Comparison of ENCODE assay signal across 23 cellular contexts in the genomic region with DNA sequence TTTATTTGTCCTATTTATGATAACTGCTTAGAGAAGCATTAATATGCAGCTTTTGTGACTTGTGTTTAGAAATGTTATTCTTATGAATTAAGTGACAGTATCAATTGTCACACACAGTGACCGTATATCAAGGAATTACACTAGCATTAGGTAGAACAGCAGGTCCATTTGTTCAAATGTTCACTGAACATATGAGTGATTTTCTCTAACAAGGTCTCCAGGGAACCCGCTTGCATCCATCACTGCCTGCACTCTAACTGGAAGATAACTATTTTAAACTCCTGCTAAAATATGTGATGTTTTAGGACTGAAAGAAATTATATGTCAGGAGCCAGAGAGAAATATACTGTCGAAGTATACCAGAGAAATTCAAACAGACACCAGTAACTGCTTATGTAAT.
DNase-seq lines count a peak whose midpoint lies in the region; ATAC-seq, FAIRE-seq and TF ChIP-seq lines count a peak whose summit lies in the region.
"Had no signal": no experiment of that assay in that cellular context is flagged by ENCODE, and none has a peak within 500 bp of the region (broad histone marks: within the 10 kb centered on the region; RNA-seq: fewer than 3 reads in every experiment).

No MANE protein-coding gene starts in this region.

- intact Hi-C loops in HepG2 (cut with micrococcal nuclease; ENCODE audit: unreplicated experiment), result no loop called here
- intact Hi-C loops in right lobe of liver (cut with DNase I), result no loop called here

- H3K4me2 ChIP-seq in HepG2 (ENCODE audit: low read depth, low read length), result no peak overlapping the region
- H3K4me2 ChIP-seq in neural cell (ENCODE audit: low read length), result peak overlapping the region; percentile 15
- H3K4me2 ChIP-seq: A549, GM23338 had no signal

- H3F3A ChIP-seq in neural cell (ENCODE audit: insufficient read depth, low read length, poor library complexity, severe bottlenecking), result peaks cover 6% of the 10 kb centered on the region

- H3K27me3 ChIP-seq in HepG2 (ENCODE audit: control insufficient read depth in 1 of 2, insufficient read depth in 2 of 2, low read length in 2 of 2) (no peaks in the 10 kb centered on the region), right lobe of liver (no peaks in the 10 kb centered on the region), neural cell (ENCODE audit: insufficient read depth, low read depth, low read length) (no peaks in the 10 kb centered on the region)

- no peaks in the 10 kb centered on the region for H3K79me2 ChIP-seq in HepG2 (ENCODE audit: insufficient read depth, low read length)
- no peaks in the 10 kb centered on the region for H3K79me2 ChIP-seq in neural cell (replicated peaks; ENCODE audit: insufficient read depth, low read length)

- TF ChIP-seq EP300 in HepG2 (IDR thresholded peaks at IDR 0.05; ENCODE audit: low read depth in 2 of 2, low read length in 2 of 2) (no peak), HepG2 (CRISPR knock-in tag; IDR thresholded peaks at IDR 0.05; ENCODE audit: borderline replicate concordance) (no peak), neural cell (conservative IDR thresholded peaks at IDR 0.05; ENCODE audit: poor library complexity, severe bottlenecking) (peak; percentile 93)

- TF ChIP-seq RAD21 in HepG2 (CRISPR knock-in tag; IDR thresholded peaks at IDR 0.05) (no peak), neural cell (conservative IDR thresholded peaks at IDR 0.05) (no peak)

- CTCF ChIA-PET in HepG2 (lab: Yijun Ruan, JAX; ENCODE audit: low intra/inter-chr PET ratio, low total read pairs), result no interaction called here

- no peak for DNase-seq in HepG2 (ENCODE audit: low spot score)
- no peak for DNase-seq in right lobe of liver
- peak; percentile 74 for DNase-seq in NCI-H1694 treated with DMSO at 0.1 percent for 48 hours (lab: John Stamatoyannopoulos, UW)
- DNase-seq in NCI-H446 treated with DMSO at 0.1 percent for 48 hours (lab: John Stamatoyannopoulos, UW), result peak; percentile 32
- no peak for DNase-seq in GM19239 (ENCODE audit: insufficient read length, low spot score)
- no peak for DNase-seq in cerebellar cortex (ENCODE audit: low spot score)
- DNase-seq: 8988T; ACHN; AML-193; C1 segment of cervical spinal cord; Calu3; CD4-positive, alpha-beta memory T cell; COR-L47; DMS79; EL; GDM1; H9 had no signal

- no peak overlapping the region for H3K9ac ChIP-seq in HepG2 (ENCODE audit: insufficient read depth, low read depth, low read length)
- H3K9ac ChIP-seq in neural cell (ENCODE audit: low read length), result no peak overlapping the region

- ATAC-seq in HepG2, result no peak
- ATAC-seq in right lobe of liver, result no peak
- no peak for ATAC-seq in HG02884 (IDR thresholded peaks at IDR 0.05; ENCODE audit: unreplicated experiment)
- ATAC-seq: A549, GM12878, GM23338, HCT116 had no signal

- no peak overlapping the region for H3K27ac ChIP-seq in HepG2 (ENCODE audit: extremely low read length, insufficient read depth, low read length)
- no peak overlapping the region for H3K27ac ChIP-seq in right lobe of liver
- H3K27ac ChIP-seq in neural cell (ENCODE audit: low read length), result peak overlapping the region; percentile 57
- H3K27ac ChIP-seq: A549 had no signal

- FAIRE-seq in HepG2 (lab: Jason Lieb, UNC) (no peak), GM19239 (lab: Jason Lieb, UNC) (no peak)
- FAIRE-seq: A549, GM12878 had no signal

- H3K4me1 ChIP-seq in HepG2 (ENCODE audit: insufficient read depth, low read length) (no peaks in the 10 kb centered on the region), right lobe of liver (no peaks in the 10 kb centered on the region)
- H3K4me1 ChIP-seq: A549 had no signal

- BruUV-seq in HepG2 (replicated peaks; lab: Mats Ljungman, UMichigan), result no TSS peak

- H2AFZ ChIP-seq in HepG2 (ENCODE audit: low read length) (no peak overlapping the region), neural cell (ENCODE audit: low read depth, low read length) (no peak overlapping the region)
- H2AFZ ChIP-seq: GM23338 had no signal

- 5% methylated on average over 3 of the region's 3 CpGs for WGBS in HepG2 (ENCODE audit: low lambda C conversion rate)
- WGBS in right lobe of liver (ENCODE audit: insufficient coverage, low coverage, low lambda C conversion rate, missing lambda C conversion rate), result 53% methylated on average over 3 of the region's 3 CpGs

- H3K36me3 ChIP-seq in HepG2 (replicated peaks in 1 of 2; ENCODE audit: control insufficient read depth in 1 of 2, insufficient read depth in 2 of 2, low read length in 2 of 2), result no peaks in the 10 kb centered on the region
- no peaks in the 10 kb centered on the region for H3K36me3 ChIP-seq in right lobe of liver
- no peaks in the 10 kb centered on the region for H3K36me3 ChIP-seq in neural cell (ENCODE audit: insufficient read depth, low read length)

- H4K20me1 ChIP-seq in HepG2 (ENCODE audit: insufficient read depth, low read length), result no peaks in the 10 kb centered on the region
- no peaks in the 10 kb centered on the region for H4K20me1 ChIP-seq in neural cell (ENCODE audit: insufficient read depth)

- no peak overlapping the region for H3K4me3 ChIP-seq in HepG2 (replicated peaks in 1 of 3; ENCODE audit: insufficient read depth in 1 of 3, low read depth in 2 of 3, low read length in 3 of 3)
- no peak overlapping the region for H3K4me3 ChIP-seq in right lobe of liver
- H3K4me3 ChIP-seq in neural cell (ENCODE audit: low read length), result peak overlapping the region; percentile 22
- H3K4me3 ChIP-seq: A549, GM12878, GM23338 had no signal

- POLR2A ChIA-PET in HepG2 (lab: Yijun Ruan, JAX), result no interaction called here

- TF ChIP-seq POLR2A in HepG2 (IDR thresholded peaks at IDR 0.05; ENCODE audit: insufficient read depth in 1 of 2, low read depth in 2 of 2, low read length in 2 of 2), result no peak
- no peak for TF ChIP-seq POLR2A in right lobe of liver (IDR thresholded peaks at IDR 0.05)

- in situ Hi-C loops in HepG2 (cut with HindIII; ENCODE audit: extremely low pct_ligation_motif_present, low pct_unique_long_range_greater_than_20kb), result no loop called here

- no peak for TF ChIP-seq CTCF in HepG2 (CRISPR knock-in tag; IDR thresholded peaks at IDR 0.05)
- TF ChIP-seq CTCF in right lobe of liver (IDR thresholded peaks at IDR 0.05), result no peak
- TF ChIP-seq CTCF in neural cell (IDR thresholded peaks at IDR 0.05; ENCODE audit: poor library complexity, severe bottlenecking), result no peak

- H3K9me2 ChIP-seq in neural cell (ENCODE audit: insufficient read depth, low read length), result no peaks in the 10 kb centered on the region

- H3K9me3 ChIP-seq in HepG2 (ENCODE audit: low read length) (no peaks in the 10 kb centered on the region), right lobe of liver (no peaks in the 10 kb centered on the region), neural cell (ENCODE audit: low read length) (no peaks in the 10 kb centered on the region)
- H3K9me3 ChIP-seq: A549 had no signal

TF ChIP-seq in HepG2, 621 proteins besides CTCF, POLR2A, EP300 and RAD21 (continues in another document):
- TF ChIP-seq MAFK (conservative IDR thresholded peaks at IDR 0.05 in 1 of 2, IDR thresholded peaks at IDR 0.05 in 1 of 2; ENCODE audit: low read length in 2 of 2) (peak; percentile 32 to 74; a peak in 3 of 4 replicates), RXRB (CRISPR knock-in tag; IDR thresholded peaks at IDR 0.05; ENCODE audit: borderline replicate concordance) (no peak), MAFF (IDR thresholded peaks at IDR 0.05; ENCODE audit: low read depth, low read length) (peak; percentile 40; the same call in 1 of the 2 replicates)
- TF ChIP-seq, protein P1, sequence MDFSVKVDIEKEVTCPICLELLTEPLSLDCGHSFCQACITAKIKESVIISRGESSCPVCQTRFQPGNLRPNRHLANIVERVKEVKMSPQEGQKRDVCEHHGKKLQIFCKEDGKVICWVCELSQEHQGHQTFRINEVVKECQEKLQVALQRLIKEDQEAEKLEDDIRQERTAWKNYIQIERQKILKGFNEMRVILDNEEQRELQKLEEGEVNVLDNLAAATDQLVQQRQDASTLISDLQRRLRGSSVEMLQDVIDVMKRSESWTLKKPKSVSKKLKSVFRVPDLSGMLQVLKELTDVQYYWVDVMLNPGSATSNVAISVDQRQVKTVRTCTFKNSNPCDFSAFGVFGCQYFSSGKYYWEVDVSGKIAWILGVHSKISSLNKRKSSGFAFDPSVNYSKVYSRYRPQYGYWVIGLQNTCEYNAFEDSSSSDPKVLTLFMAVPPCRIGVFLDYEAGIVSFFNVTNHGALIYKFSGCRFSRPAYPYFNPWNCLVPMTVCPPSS (IDR thresholded peaks at IDR 0.05), result no peak

TF ChIP-seq in neural cell, 6 proteins besides CTCF, POLR2A, EP300 and RAD21:
- peak; percentile 84 for TF ChIP-seq POLR2AphosphoS5 (IDR thresholded peaks at IDR 0.05)
- TF ChIP-seq, protein P2, sequence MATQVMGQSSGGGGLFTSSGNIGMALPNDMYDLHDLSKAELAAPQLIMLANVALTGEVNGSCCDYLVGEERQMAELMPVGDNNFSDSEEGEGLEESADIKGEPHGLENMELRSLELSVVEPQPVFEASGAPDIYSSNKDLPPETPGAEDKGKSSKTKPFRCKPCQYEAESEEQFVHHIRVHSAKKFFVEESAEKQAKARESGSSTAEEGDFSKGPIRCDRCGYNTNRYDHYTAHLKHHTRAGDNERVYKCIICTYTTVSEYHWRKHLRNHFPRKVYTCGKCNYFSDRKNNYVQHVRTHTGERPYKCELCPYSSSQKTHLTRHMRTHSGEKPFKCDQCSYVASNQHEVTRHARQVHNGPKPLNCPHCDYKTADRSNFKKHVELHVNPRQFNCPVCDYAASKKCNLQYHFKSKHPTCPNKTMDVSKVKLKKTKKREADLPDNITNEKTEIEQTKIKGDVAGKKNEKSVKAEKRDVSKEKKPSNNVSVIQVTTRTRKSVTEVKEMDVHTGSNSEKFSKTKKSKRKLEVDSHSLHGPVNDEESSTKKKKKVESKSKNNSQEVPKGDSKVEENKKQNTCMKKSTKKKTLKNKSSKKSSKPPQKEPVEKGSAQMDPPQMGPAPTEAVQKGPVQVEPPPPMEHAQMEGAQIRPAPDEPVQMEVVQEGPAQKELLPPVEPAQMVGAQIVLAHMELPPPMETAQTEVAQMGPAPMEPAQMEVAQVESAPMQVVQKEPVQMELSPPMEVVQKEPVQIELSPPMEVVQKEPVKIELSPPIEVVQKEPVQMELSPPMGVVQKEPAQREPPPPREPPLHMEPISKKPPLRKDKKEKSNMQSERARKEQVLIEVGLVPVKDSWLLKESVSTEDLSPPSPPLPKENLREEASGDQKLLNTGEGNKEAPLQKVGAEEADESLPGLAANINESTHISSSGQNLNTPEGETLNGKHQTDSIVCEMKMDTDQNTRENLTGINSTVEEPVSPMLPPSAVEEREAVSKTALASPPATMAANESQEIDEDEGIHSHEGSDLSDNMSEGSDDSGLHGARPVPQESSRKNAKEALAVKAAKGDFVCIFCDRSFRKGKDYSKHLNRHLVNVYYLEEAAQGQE (IDR thresholded peaks at IDR 0.05; ENCODE audit: borderline replicate concordance), result peak; percentile 31
- no peak for TF ChIP-seq SMC3 (conservative IDR thresholded peaks at IDR 0.05; ENCODE audit: poor library complexity)

Comparison
In these comparisons a context has a peak if more than half of its experiments do, and no peak if none do; other contexts are left out.
1. DNase-seq: peak in NCI-H1694 treated with DMSO at 0.1 percent for 48 hours (single experiment) and NCI-H446 treated with DMSO at 0.1 percent for 48 hours (single experiment); none in HepG2 (single experiment), right lobe of liver (0 of 3), GM19239 (single experiment) and cerebellar cortex (single experiment).